26 cellular contexts compared by ENCODE assay signal in genomic region chr14:104989951-104990303, GRCh38. TPM values are rescaled to one million over a fixed set of nuclear protein-coding genes. Genes with fewer than 3 reads are reported as not detected.
"Had no signal": no experiment of that assay in that cellular context is flagged by ENCODE, and none has a peak within 500 bp of the region (broad histone marks: within the 10 kb centered on the region; RNA-seq: fewer than 3 reads in every experiment).

No MANE protein-coding gene starts in this region.

- ATAC-seq: left lobe of liver; mucosa of descending colon; natural killer cell treated with Interleukin-12 subunit alpha and Interleukin-12 subunit beta and Interleukin-15 and Interleukin-18, amount 100 ng/mL, for 72 hours; stimulated activated memory B cell treated with anti-CD40 and anti-IgM and Interleukin-4, amounts not matched to agents 10 μg/mL and 1 μg/mL and 100 μg/mL, for 72 hours; stimulated activated naive CD8-positive, alpha-beta T cell treated with anti-CD3 and anti-CD28 coated beads, Interleukin-15, Interleukin-2, amounts not matched to agents 100 U/mL and 50 U/mL, for 24 hours had no signal

- H3K4me3 Mint-ChIP-seq: dendritic cell treated with granulocyte-macrophage colony-stimulating factor and Interleukin-4, amounts not matched to agents 40 ng/mL and 50 ng/mL, for 4 days; memory B cell; mesothelial cell of epicardium; natural killer cell treated with Interleukin-12 subunit alpha and Interleukin-12 subunit beta and Interleukin-15 and Interleukin-18, amount 100 ng/mL, for 72 hours; stimulated activated memory B cell treated with anti-CD40 and anti-IgM and Interleukin-4, amounts not matched to agents 10 μg/mL and 1 μg/mL and 100 μg/mL, for 72 hours; type B pancreatic cell had no signal

- H3K9me3 ChIP-seq: colonic mucosa, esophagus squamous epithelium, mucosa of descending colon, prostate gland, right atrium auricular region, sigmoid colon, testis, tibial artery had no signal

- H3K27me3 Mint-ChIP-seq: type B pancreatic cell had no signal

- FAIRE-seq: endothelial cell of umbilical vein, keratinocyte had no signal

- H3K4me3 ChIP-seq: colonic mucosa, esophagus squamous epithelium, lung, mucosa of descending colon, prostate gland, right atrium auricular region, sigmoid colon, testis, tibial artery had no signal

- H3K36me3 Mint-ChIP-seq: naive B cell; natural killer cell treated with Interleukin-12 subunit alpha and Interleukin-12 subunit beta and Interleukin-15 and Interleukin-18, amount 100 ng/mL, for 72 hours had no signal

- DNase-seq: colonic mucosa; effector CD8-positive, alpha-beta T cell; esophagus squamous epithelium; foreskin melanocyte; hypothalamus; mucosa of descending colon; naive B cell; nucleus accumbens; sigmoid colon; stimulated activated CD4-positive, alpha-beta T cell treated with anti-CD3 and anti-CD28 coated beads, Interleukin-4, amount 100 ng/mL, for 4 hours; stimulated activated naive CD8-positive, alpha-beta T cell treated with anti-CD3 and anti-CD28 coated beads, Interleukin-15, Interleukin-2, amounts not matched to agents 100 U/mL and 50 U/mL, for 24 hours; substantia nigra; testis; tibial artery had no signal

- H3K27ac ChIP-seq: colonic mucosa, esophagus squamous epithelium, prostate gland, right atrium auricular region, sigmoid colon, testis, tibial artery had no signal

- H3K27me3 ChIP-seq: colonic mucosa, esophagus squamous epithelium, right atrium auricular region, sigmoid colon, testis, tibial artery had no signal

- H3K27ac Mint-ChIP-seq: dendritic cell treated with granulocyte-macrophage colony-stimulating factor and Interleukin-4, amounts not matched to agents 40 ng/mL and 50 ng/mL, for 4 days; memory B cell; mesothelial cell of epicardium; natural killer cell treated with Interleukin-12 subunit alpha and Interleukin-12 subunit beta and Interleukin-15 and Interleukin-18, amount 100 ng/mL, for 72 hours; stimulated activated memory B cell treated with anti-CD40 and anti-IgM and Interleukin-4, amounts not matched to agents 10 μg/mL and 1 μg/mL and 100 μg/mL, for 72 hours; type B pancreatic cell had no signal

- H3K36me3 ChIP-seq: colonic mucosa, prostate gland had no signal

- H3K9me3 Mint-ChIP-seq: dendritic cell treated with granulocyte-macrophage colony-stimulating factor and Interleukin-4, amounts not matched to agents 40 ng/mL and 50 ng/mL, for 4 days; memory B cell; mesothelial cell of epicardium; naive B cell; natural killer cell treated with Interleukin-12 subunit alpha and Interleukin-12 subunit beta and Interleukin-15 and Interleukin-18, amount 100 ng/mL, for 72 hours; stimulated activated memory B cell treated with anti-CD40 and anti-IgM and Interleukin-4, amounts not matched to agents 10 μg/mL and 1 μg/mL and 100 μg/mL, for 72 hours; type B pancreatic cell had no signal

RNA-seq across cellular contexts. Expression of gene AHNAK2, which starts 11.8 kb away (rescaled TPM):
- total RNA-seq: natural killer cell treated with Interleukin-12 subunit alpha and Interleukin-12 subunit beta and Interleukin-15 and Interleukin-18, amount 100 ng/mL, for 72 hours had no signal
